22 cellular contexts compared by ENCODE assay signal in the genomic region with DNA sequence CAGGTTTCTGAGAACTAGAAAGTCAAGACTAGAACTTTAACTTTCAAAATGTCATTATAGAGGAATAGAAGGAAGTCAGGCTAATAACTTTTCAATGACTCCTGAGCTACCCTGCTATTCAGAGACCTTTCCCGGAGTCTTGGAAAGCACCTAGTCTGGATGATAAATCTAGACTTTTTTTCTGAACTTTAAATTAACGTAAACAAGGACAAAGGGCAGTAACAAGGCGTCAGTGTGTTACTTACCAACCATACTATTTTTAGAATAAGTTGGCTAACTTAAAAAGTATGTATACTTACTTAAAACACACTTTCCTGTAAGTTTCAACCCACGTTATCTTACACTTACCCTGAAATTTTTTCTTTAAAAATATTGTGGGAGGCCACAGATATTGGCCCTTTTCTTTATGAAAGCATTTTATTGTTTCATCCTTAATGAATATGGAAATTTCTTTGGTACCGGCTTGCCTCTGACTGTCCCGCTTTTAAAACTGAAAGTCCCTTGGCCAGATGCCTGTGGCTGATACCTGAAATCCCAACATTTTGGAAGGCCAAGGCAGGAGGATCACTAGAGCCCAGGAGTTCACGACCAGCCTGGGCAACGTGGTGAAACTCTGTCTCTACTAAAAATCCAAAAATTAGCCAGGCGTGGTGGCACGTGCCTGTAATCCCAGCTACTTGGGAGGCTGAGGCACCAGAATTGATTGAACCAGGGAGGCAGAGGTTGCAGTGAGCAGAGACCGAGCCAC. TPM values are rescaled to one million over a fixed set of nuclear protein-coding genes. Genes with fewer than 3 reads are reported as not detected.
DNase-seq lines count a peak whose midpoint lies in the region; ATAC-seq and TF ChIP-seq lines count a peak whose summit lies in the region.
"Had no signal": no experiment of that assay in that cellular context is flagged by ENCODE, and none has a peak within 500 bp of the region (broad histone marks: within the 10 kb centered on the region; RNA-seq: fewer than 3 reads in every experiment).

No MANE protein-coding gene starts in this region.

- ATAC-seq in natural killer cell treated with Interleukin-12 subunit alpha and Interleukin-12 subunit beta and Interleukin-15 and Interleukin-18, amount 100 ng/mL, for 72 hours = no peak
- no peak for ATAC-seq in natural killer cell
- peak; percentile 22 for ATAC-seq in activated T-helper 17 cell treated with anti-CD3 and anti-CD28 coated beads, Interleukin-2, amount 50 U/mL, for 72 hours (replicated peaks)
- ATAC-seq in T-cell (replicated peaks in 1 of 4) = no peak
- ATAC-seq: left lobe of liver; Right ventricle myocardium inferior; stimulated activated memory B cell treated with anti-CD40 and anti-IgM and Interleukin-4, amounts not matched to agents 10 μg/mL and 1 μg/mL and 100 μg/mL, for 72 hours had no signal

- H3K4me3 Mint-ChIP-seq in natural killer cell treated with Interleukin-12 subunit alpha and Interleukin-12 subunit beta and Interleukin-15 and Interleukin-18, amount 100 ng/mL, for 72 hours = peak overlapping the region; percentile 40
- H3K4me3 Mint-ChIP-seq in natural killer cell = no peak overlapping the region
- peak overlapping the region; percentile 12 for H3K4me3 Mint-ChIP-seq in activated T-helper 17 cell treated with anti-CD3 and anti-CD28 coated beads, Interleukin-2, amount 50 U/mL, for 72 hours
- H3K4me3 Mint-ChIP-seq in type B pancreatic cell = no peak overlapping the region
- no peak overlapping the region for H3K4me3 Mint-ChIP-seq in T-cell
- H3K4me3 Mint-ChIP-seq: activated T-cell treated with anti-CD3 and anti-CD28 coated beads, Interleukin-2, amount 50 U/mL, for 24 hours; CD8-positive, alpha-beta memory T cell; stimulated activated memory B cell treated with anti-CD40 and anti-IgM and Interleukin-4, amounts not matched to agents 10 μg/mL and 1 μg/mL and 100 μg/mL, for 72 hours had no signal

- no peak for DNase-seq in natural killer cell treated with Interleukin-12 subunit alpha and Interleukin-12 subunit beta and Interleukin-15 and Interleukin-18, amount 100 ng/mL, for 72 hours (ENCODE audit: low spot score)
- no peak for DNase-seq in natural killer cell
- peak; percentile 56 for DNase-seq in fibroblast of pulmonary artery (ENCODE audit: low read depth)
- no peak for DNase-seq in type B pancreatic cell (ENCODE audit: extremely low spot score, unreplicated experiment)
- DNase-seq in UCSD-AML1 (lab: John Stamatoyannopoulos, UW; ENCODE audit: unreplicated experiment) = no peak
- DNase-seq in cerebellar cortex (ENCODE audit: low spot score) = no peak
- DNase-seq in T-cell = no peak
- DNase-seq: activated CD4-positive, alpha-beta T cell treated with anti-CD3 and anti-CD28 coated beads, Interleukin-2, amount 50 U/mL, for 48 hours; activated T-cell treated with anti-CD3 and anti-CD28 coated beads, Interleukin-2, amount 50 U/mL, for 24 hours; amygdala; CD8-positive, alpha-beta memory T cell; cortex of kidney; H7; hypothalamus; NCI-H2107; NCI-H774; pancreas; T-helper 9 cell had no signal

- CTCF ChIA-PET in T-cell (lab: Charles Lee) = no interaction called here

- H3K27ac Mint-ChIP-seq in natural killer cell treated with Interleukin-12 subunit alpha and Interleukin-12 subunit beta and Interleukin-15 and Interleukin-18, amount 100 ng/mL, for 72 hours = peak overlapping the region; percentile 53 to 60
- peak overlapping the region in 1 of 2 donors; percentile 74 for H3K27ac Mint-ChIP-seq in natural killer cell
- no peak overlapping the region for H3K27ac Mint-ChIP-seq in activated T-helper 17 cell treated with anti-CD3 and anti-CD28 coated beads, Interleukin-2, amount 50 U/mL, for 72 hours
- peak overlapping the region; percentile 75 for H3K27ac Mint-ChIP-seq in type B pancreatic cell
- H3K27ac Mint-ChIP-seq in T-cell = no peak overlapping the region
- H3K27ac Mint-ChIP-seq: CD8-positive, alpha-beta memory T cell had no signal

- H3K9me3 Mint-ChIP-seq in natural killer cell treated with Interleukin-12 subunit alpha and Interleukin-12 subunit beta and Interleukin-15 and Interleukin-18, amount 100 ng/mL, for 72 hours = no peaks in the 10 kb centered on the region
- no peaks in the 10 kb centered on the region for H3K9me3 Mint-ChIP-seq in natural killer cell
- peaks cover 3% of the 10 kb centered on the region for H3K9me3 Mint-ChIP-seq in activated T-helper 17 cell treated with anti-CD3 and anti-CD28 coated beads, Interleukin-2, amount 50 U/mL, for 72 hours
- H3K9me3 Mint-ChIP-seq in type B pancreatic cell = peaks cover 4% of the 10 kb centered on the region
- H3K9me3 Mint-ChIP-seq in T-cell = no peaks in the 10 kb centered on the region
- H3K9me3 Mint-ChIP-seq: activated T-cell treated with anti-CD3 and anti-CD28 coated beads, Interleukin-2, amount 50 U/mL, for 24 hours; CD8-positive, alpha-beta memory T cell; stimulated activated memory B cell treated with anti-CD40 and anti-IgM and Interleukin-4, amounts not matched to agents 10 μg/mL and 1 μg/mL and 100 μg/mL, for 72 hours had no signal

- H3K4me1 Mint-ChIP-seq in natural killer cell treated with Interleukin-12 subunit alpha and Interleukin-12 subunit beta and Interleukin-15 and Interleukin-18, amount 100 ng/mL, for 72 hours (ENCODE audit: low read depth in 2 of 2) = peaks cover 37 to 39% of the 10 kb centered on the region in 2 donors
- H3K4me1 Mint-ChIP-seq in natural killer cell (peaks cover 26 to 49% of the 10 kb centered on the region in 2 donors), type B pancreatic cell (ENCODE audit: unreplicated experiment) (peaks cover 26% of the 10 kb centered on the region), T-cell (peaks cover 29 to 32% (median 29%) of the 10 kb centered on the region in 3 donors)
- H3K4me1 Mint-ChIP-seq in activated T-helper 17 cell treated with anti-CD3 and anti-CD28 coated beads, Interleukin-2, amount 50 U/mL, for 72 hours = peaks cover 31% of the 10 kb centered on the region

- TF ChIP-seq CTCF in natural killer cell (IDR thresholded peaks at IDR 0.05) (no peak), fibroblast of pulmonary artery (IDR thresholded peaks at IDR 0.05; ENCODE audit: low read length, missing control alignments) (no peak), type B pancreatic cell (conservative IDR thresholded peaks at IDR 0.05) (no peak)

- POLR2A ChIA-PET in T-cell (lab: Charles Lee) = interaction anchor here in 1 of 2 donors (0.7 kb wide), 1 partner anchor 9 kb away, joined by 3 read pairs; no protein-coding TSS in a partner anchor

- no peak overlapping the region for H3K4me3 ChIP-seq in fibroblast of pulmonary artery (replicated peaks; ENCODE audit: low read depth, low read length)
- H3K4me3 ChIP-seq: pancreas had no signal

- H3K36me3 Mint-ChIP-seq in natural killer cell treated with Interleukin-12 subunit alpha and Interleukin-12 subunit beta and Interleukin-15 and Interleukin-18, amount 100 ng/mL, for 72 hours = peaks cover 6% of the 10 kb centered on the region
- no peaks in the 10 kb centered on the region for H3K36me3 Mint-ChIP-seq in natural killer cell
- H3K36me3 Mint-ChIP-seq in activated T-helper 17 cell treated with anti-CD3 and anti-CD28 coated beads, Interleukin-2, amount 50 U/mL, for 72 hours (ENCODE audit: low read depth) = peaks cover 7% of the 10 kb centered on the region
- H3K36me3 Mint-ChIP-seq in type B pancreatic cell = no peaks in the 10 kb centered on the region
- no peaks in the 10 kb centered on the region for H3K36me3 Mint-ChIP-seq in T-cell
- H3K36me3 Mint-ChIP-seq: CD8-positive, alpha-beta memory T cell had no signal

- intact Hi-C loops in natural killer cell (cut with micrococcal nuclease) = no loop called here

- peaks cover 0 to 4% of the 10 kb centered on the region in 2 donors for H3K27me3 Mint-ChIP-seq in natural killer cell treated with Interleukin-12 subunit alpha and Interleukin-12 subunit beta and Interleukin-15 and Interleukin-18, amount 100 ng/mL, for 72 hours
- H3K27me3 Mint-ChIP-seq in natural killer cell (ENCODE audit: low read depth in 2 of 2) (peaks cover 0 to 6% of the 10 kb centered on the region in 2 donors), type B pancreatic cell (peaks cover 28% of the 10 kb centered on the region), T-cell (peaks cover 0 to 1% of the 10 kb centered on the region in 2 donors)
- no peaks in the 10 kb centered on the region for H3K27me3 Mint-ChIP-seq in activated T-helper 17 cell treated with anti-CD3 and anti-CD28 coated beads, Interleukin-2, amount 50 U/mL, for 72 hours
- H3K27me3 Mint-ChIP-seq: activated T-cell treated with anti-CD3 and anti-CD28 coated beads, Interleukin-2, amount 50 U/mL, for 24 hours; CD8-positive, alpha-beta memory T cell; stimulated activated memory B cell treated with anti-CD40 and anti-IgM and Interleukin-4, amounts not matched to agents 10 μg/mL and 1 μg/mL and 100 μg/mL, for 72 hours had no signal

RNA-seq across cellular contexts. Expression of gene PMAIP1, which starts 9.7 kb away (rescaled TPM):
- 10 to 100 TPM; 48.8 to 76.0 TPM for total RNA-seq in natural killer cell treated with Interleukin-12 subunit alpha and Interleukin-12 subunit beta and Interleukin-15 and Interleukin-18, amount 100 ng/mL, for 72 hours
- total RNA-seq in natural killer cell = 100 to 1,000 TPM; 211 to 514 (median 264) TPM
- 10 to 100 TPM; 62.7 to 83.1 TPM for total RNA-seq in activated T-helper 17 cell treated with anti-CD3 and anti-CD28 coated beads, Interleukin-2, amount 50 U/mL, for 72 hours
- 16.5 and 24.4 TPM in 2 replicates for total RNA-seq in type B pancreatic cell (ENCODE audit: low replicate concordance)
- 10 to 100 TPM; 17.8 to 81.5 (median 20.4) TPM for total RNA-seq in T-cell

Comparison
In these comparisons a context has a peak if more than half of its experiments do, and no peak if none do; other contexts are left out.
1. H3K4me3 Mint-ChIP-seq: peak in natural killer cell treated with Interleukin-12 subunit alpha and Interleukin-12 subunit beta and Interleukin-15 and Interleukin-18, amount 100 ng/mL, for 72 hours (single experiment) and activated T-helper 17 cell treated with anti-CD3 and anti-CD28 coated beads, Interleukin-2, amount 50 U/mL, for 72 hours (single experiment); none in natural killer cell (single experiment), type B pancreatic cell (single experiment) and T-cell (0 of 3).
2. H3K27ac Mint-ChIP-seq: peak in natural killer cell treated with Interleukin-12 subunit alpha and Interleukin-12 subunit beta and Interleukin-15 and Interleukin-18, amount 100 ng/mL, for 72 hours (2 of 2) and type B pancreatic cell (single experiment); none in activated T-helper 17 cell treated with anti-CD3 and anti-CD28 coated beads, Interleukin-2, amount 50 U/mL, for 72 hours (single experiment) and T-cell (0 of 2).